19 cellular contexts compared by ENCODE assay signal in the genomic region with DNA sequence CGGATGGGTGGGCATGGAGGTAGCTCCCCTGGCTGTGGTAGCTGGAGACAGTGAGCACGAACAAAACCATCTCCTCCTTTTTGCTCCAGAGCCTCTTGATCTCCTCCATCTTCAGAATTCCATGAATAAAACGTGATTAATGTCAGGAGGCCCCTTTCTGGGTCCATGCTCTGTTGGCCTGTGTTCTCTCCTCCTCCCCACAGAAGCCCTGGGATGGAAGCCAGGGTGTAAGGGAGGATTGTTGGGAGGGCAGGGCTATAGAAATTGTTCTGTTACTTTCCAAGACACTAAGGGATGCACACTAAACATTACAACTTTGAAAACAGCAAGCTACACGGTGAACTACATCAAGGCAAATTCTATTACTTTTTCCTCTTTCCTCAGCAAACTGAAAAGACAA.
DNase-seq lines count a peak whose midpoint lies in the region; ATAC-seq and TF ChIP-seq lines count a peak whose summit lies in the region.
"Had no signal": no experiment of that assay in that cellular context is flagged by ENCODE, and none has a peak within 500 bp of the region (broad histone marks: within the 10 kb centered on the region; RNA-seq: fewer than 3 reads in every experiment).

No MANE protein-coding gene starts in this region.

- POLR2A ChIA-PET in naive thymus-derived CD8-positive, alpha-beta T cell (lab: Charles Lee), result interaction anchor here (0.8 to 2.3 kb wide), 5 partner anchors 9 to 159 kb away, joined by 3 to 12 read pairs (median 4); no protein-coding TSS in a partner anchor

- H2AFZ ChIP-seq in GM23248, result no peak overlapping the region
- H2AFZ ChIP-seq: PC-9 had no signal

- peaks cover 19 to 62% of the 10 kb centered on the region in 2 donors for H3K4me1 ChIP-seq in ascending aorta
- peaks cover 43% of the 10 kb centered on the region for H3K4me1 ChIP-seq in vagina
- peaks cover 25% of the 10 kb centered on the region for H3K4me1 ChIP-seq in GM23248 (ENCODE audit: insufficient read depth)

- TF ChIP-seq POLR2A in vagina (IDR thresholded peaks at IDR 0.05), result no peak

- peaks cover 67% of the 10 kb centered on the region for H3K79me2 ChIP-seq in GM23248 (ENCODE audit: insufficient read depth)

- peaks cover 20% of the 10 kb centered on the region for H3F3A ChIP-seq in GM23248 (ENCODE audit: insufficient read depth)

- H3K27ac Mint-ChIP-seq in activated T-cell treated with anti-CD3 and anti-CD28 coated beads, Interleukin-2, amount 50 U/mL, for 24 hours, result peak overlapping the region; percentile 81
- H3K27ac Mint-ChIP-seq in naive thymus-derived CD8-positive, alpha-beta T cell, result peak overlapping the region; percentile 85 to 98 (median 94)
- H3K27ac Mint-ChIP-seq: activated CD8-positive, alpha-beta memory T cell treated with anti-CD3 and anti-CD28 coated beads, Interleukin-2, amount 10 ng/mL, durations not matched to agents 7 days and 5 days; endodermal cell had no signal

- no peaks in the 10 kb centered on the region for H3K27me3 Mint-ChIP-seq in activated T-cell treated with anti-CD3 and anti-CD28 coated beads, Interleukin-2, amount 50 U/mL, for 24 hours
- H3K27me3 Mint-ChIP-seq in activated T-cell treated with anti-CD3 and anti-CD28 coated beads, Interleukin-2, amount 50 U/mL, for 4 hours (ENCODE audit: low read depth), result no peaks in the 10 kb centered on the region
- H3K27me3 Mint-ChIP-seq in naive thymus-derived CD8-positive, alpha-beta T cell, result no peaks in the 10 kb centered on the region
- H3K27me3 Mint-ChIP-seq: central memory CD8-positive, alpha-beta T cell had no signal

- H3K27ac ChIP-seq in ascending aorta, result peak overlapping the region; percentile 94
- peak overlapping the region; percentile 21 for H3K27ac ChIP-seq in vagina
- H3K27ac ChIP-seq in GM23248, result no peak overlapping the region
- H3K27ac ChIP-seq: left lung, PC-9, thyroid gland had no signal

- H3K36me3 Mint-ChIP-seq in activated T-cell treated with anti-CD3 and anti-CD28 coated beads, Interleukin-2, amount 50 U/mL, for 24 hours (ENCODE audit: low read depth), result peaks cover 70% of the 10 kb centered on the region
- peaks cover 25% of the 10 kb centered on the region for H3K36me3 Mint-ChIP-seq in activated T-cell treated with anti-CD3 and anti-CD28 coated beads, Interleukin-2, amount 50 U/mL, for 4 hours (ENCODE audit: insufficient read depth)
- H3K36me3 Mint-ChIP-seq in naive thymus-derived CD8-positive, alpha-beta T cell, result peaks cover 4 to 36% (median 6%) of the 10 kb centered on the region in 3 donors

- peaks cover 85% of the 10 kb centered on the region for H3K4me1 Mint-ChIP-seq in activated T-cell treated with anti-CD3 and anti-CD28 coated beads, Interleukin-2, amount 50 U/mL, for 24 hours (ENCODE audit: low read depth)
- peaks cover 83% of the 10 kb centered on the region for H3K4me1 Mint-ChIP-seq in activated T-cell treated with anti-CD3 and anti-CD28 coated beads, Interleukin-2, amount 50 U/mL, for 4 hours (ENCODE audit: low read depth)
- H3K4me1 Mint-ChIP-seq in naive thymus-derived CD8-positive, alpha-beta T cell, result peaks cover 39 to 95% (median 91%) of the 10 kb centered on the region in 4 donors

- no peaks in the 10 kb centered on the region for H3K9me2 ChIP-seq in GM23248 (ENCODE audit: insufficient read depth)
- H3K9me2 ChIP-seq: SK-N-SH had no signal

- intact Hi-C loops in ascending aorta (cut with DNase I) (no loop called here), vagina (cut with DNase I) (no loop called here)

- H3K27me3 ChIP-seq in ascending aorta (no peaks in the 10 kb centered on the region), vagina (no peaks in the 10 kb centered on the region), GM23248 (replicated peaks; ENCODE audit: insufficient read depth) (no peaks in the 10 kb centered on the region)
- H3K27me3 ChIP-seq: left lung, thyroid gland had no signal

- no peak for ATAC-seq in activated T-cell treated with anti-CD3 and anti-CD28 coated beads, Interleukin-2, amount 50 U/mL, for 4 hours
- ATAC-seq in naive thymus-derived CD8-positive, alpha-beta T cell, result no peak
- no peak for ATAC-seq in HG03175 (IDR thresholded peaks at IDR 0.05; ENCODE audit: unreplicated experiment)
- ATAC-seq: activated CD8-positive, alpha-beta memory T cell treated with anti-CD3 and anti-CD28 coated beads, Interleukin-2, amount 10 ng/mL, durations not matched to agents 7 days and 5 days; left lung had no signal

- in situ Hi-C loops in GM23248 (cut with MboI), result loop anchor here (25.0 kb wide), 1 partner anchor 448 kb away; no protein-coding TSS in a partner anchor

- DNase-seq in activated T-cell treated with anti-CD3 and anti-CD28 coated beads, Interleukin-2, amount 50 U/mL, for 24 hours, result no peak
- DNase-seq in activated T-cell treated with anti-CD3 and anti-CD28 coated beads, Interleukin-2, amount 50 U/mL, for 4 hours, result no peak
- no peak for DNase-seq in ascending aorta (ENCODE audit: low spot score in 2 of 2)
- DNase-seq in naive thymus-derived CD8-positive, alpha-beta T cell, result peak in 1 of 10 donors; percentile 4
- no peak for DNase-seq in vagina (ENCODE audit: extremely low spot score in 2 of 2)
- DNase-seq in NCI-H345 treated with DMSO at 0.1 percent for 48 hours (lab: John Stamatoyannopoulos, UW; ENCODE audit: unreplicated experiment), result no peak
- DNase-seq in GM23248, result no peak
- DNase-seq: activated CD8-positive, alpha-beta memory T cell treated with anti-CD3 and anti-CD28 coated beads, Interleukin-2, amount 10 ng/mL, durations not matched to agents 7 days and 5 days; EL; endodermal cell; foreskin melanocyte; left lung; NCI-H2029 treated with DMSO at 0.1 percent for 48 hours; NCI-H526; PC-9; SK-N-SH; thyroid gland had no signal

- no peak overlapping the region for H3K9ac ChIP-seq in GM23248
- H3K9ac ChIP-seq: SK-N-SH had no signal

- no peak overlapping the region for H3K4me2 ChIP-seq in GM23248 (ENCODE audit: unreplicated experiment)
- H3K4me2 ChIP-seq: PC-9, SK-N-SH had no signal

- H4K20me1 ChIP-seq in GM23248 (ENCODE audit: insufficient read depth), result no peaks in the 10 kb centered on the region

- H3K9me3 Mint-ChIP-seq in activated T-cell treated with anti-CD3 and anti-CD28 coated beads, Interleukin-2, amount 50 U/mL, for 24 hours, result no peaks in the 10 kb centered on the region
- H3K9me3 Mint-ChIP-seq in activated T-cell treated with anti-CD3 and anti-CD28 coated beads, Interleukin-2, amount 50 U/mL, for 4 hours, result no peaks in the 10 kb centered on the region
- H3K9me3 Mint-ChIP-seq in naive thymus-derived CD8-positive, alpha-beta T cell, result no peaks in the 10 kb centered on the region
- H3K9me3 Mint-ChIP-seq: central memory CD8-positive, alpha-beta T cell; endodermal cell had no signal

- no peak overlapping the region for H3K4me3 Mint-ChIP-seq in activated T-cell treated with anti-CD3 and anti-CD28 coated beads, Interleukin-2, amount 50 U/mL, for 24 hours
- H3K4me3 Mint-ChIP-seq in activated T-cell treated with anti-CD3 and anti-CD28 coated beads, Interleukin-2, amount 50 U/mL, for 4 hours, result no peak overlapping the region
- H3K4me3 Mint-ChIP-seq in naive thymus-derived CD8-positive, alpha-beta T cell, result peak overlapping the region; percentile 20 to 85 (median 62)
- H3K4me3 Mint-ChIP-seq: activated CD8-positive, alpha-beta memory T cell treated with anti-CD3 and anti-CD28 coated beads, Interleukin-2, amount 10 ng/mL, durations not matched to agents 7 days and 5 days; central memory CD8-positive, alpha-beta T cell; endodermal cell had no signal

- H3K36me3 ChIP-seq in ascending aorta (peaks cover 7 to 15% of the 10 kb centered on the region in 2 donors), vagina (peaks cover 0 to 4% of the 10 kb centered on the region in 2 donors), GM23248 (ENCODE audit: low read depth) (no peaks in the 10 kb centered on the region; the same call in 1 of the 2 replicates)

- H3K4me3 ChIP-seq in ascending aorta (no peak overlapping the region), vagina (no peak overlapping the region), GM23248 (no peak overlapping the region)
- H3K4me3 ChIP-seq: left lung, PC-9, thyroid gland had no signal

- TF ChIP-seq CTCF in ascending aorta (IDR thresholded peaks at IDR 0.05) (no peak), vagina (IDR thresholded peaks at IDR 0.05) (no peak)

- H3K9me3 ChIP-seq in ascending aorta, result no peaks in the 10 kb centered on the region
- H3K9me3 ChIP-seq in vagina, result no peaks in the 10 kb centered on the region
- H3K9me3 ChIP-seq in GM23248 (ENCODE audit: low read depth), result no peaks in the 10 kb centered on the region
- H3K9me3 ChIP-seq: left lung, SK-N-SH, thyroid gland had no signal

- 54 to 57% methylated on average over 4 of the region's 4 CpGs for WGBS in GM23248 (ENCODE audit: low coverage in 1 of 2, low lambda C conversion rate in 2 of 2, missing lambda C conversion rate in 2 of 2), 2 experiments

Comparison
In these comparisons a context has a peak if more than half of its experiments do, and no peak if none do; other contexts are left out.
1. H3K4me3 Mint-ChIP-seq: peak in naive thymus-derived CD8-positive, alpha-beta T cell (10 of 10); none in activated T-cell treated with anti-CD3 and anti-CD28 coated beads, Interleukin-2, amount 50 U/mL, for 24 hours (single experiment) and activated T-cell treated with anti-CD3 and anti-CD28 coated beads, Interleukin-2, amount 50 U/mL, for 4 hours (single experiment).